8 cellular contexts compared by ENCODE assay signal in the genomic region with DNA sequence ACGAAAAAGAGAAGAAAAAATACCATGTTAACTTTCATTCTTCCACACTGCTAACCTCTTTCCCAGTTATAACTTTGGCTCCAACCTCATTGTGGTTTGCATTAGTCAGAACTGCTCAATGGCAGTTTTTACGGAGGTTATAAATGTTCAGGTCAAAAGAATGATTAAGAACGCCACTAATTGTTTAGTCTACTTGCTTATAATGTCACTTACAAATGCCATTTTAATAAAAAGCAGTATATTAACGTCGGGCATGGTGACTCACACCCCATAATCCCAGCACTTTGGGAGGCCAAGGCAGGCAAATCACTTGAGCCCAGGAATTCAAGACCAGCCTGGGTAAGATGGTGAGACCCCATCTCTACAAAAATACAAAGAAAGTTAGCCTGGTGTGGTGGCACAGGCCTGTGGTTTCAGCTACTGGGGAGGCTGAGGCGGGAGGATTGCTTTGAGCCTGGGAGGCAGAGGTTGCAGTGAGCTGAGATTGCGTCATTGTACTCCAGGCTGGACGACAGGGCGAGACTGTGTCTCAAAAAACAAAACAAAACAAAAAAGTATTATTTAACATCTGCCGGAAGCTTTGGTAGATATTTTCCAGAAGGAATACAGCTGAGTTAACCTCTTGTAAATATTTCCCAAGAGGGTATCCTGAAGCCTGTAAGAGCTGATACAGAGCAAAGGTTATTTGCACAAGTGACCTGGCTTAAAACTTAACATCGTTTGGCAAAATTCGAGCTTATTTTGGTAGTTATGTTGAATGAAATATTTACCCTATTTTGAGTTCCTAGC. TPM values are rescaled to one million over a fixed set of nuclear protein-coding genes. Genes with fewer than 3 reads are reported as not detected.
DNase-seq lines count a peak whose midpoint lies in the region; ATAC-seq and TF ChIP-seq lines count a peak whose summit lies in the region.

No MANE protein-coding gene starts in this region.

- WGBS in mesodermal cell (ENCODE audit: insufficient coverage in 2 of 2), 2 experiments = 90 to 95% methylated on average over 4 to 5 of the region's 12 CpGs

- CTCF ChIA-PET in AG04450 (lab: Charles Lee) = interaction anchor here (0.9 to 1.7 kb wide), 5 partner anchors 62 to 233 kb away, joined by 3 to 8 read pairs (median 4); no protein-coding TSS in a partner anchor
- CTCF ChIA-PET in OCI-LY7 (lab: Charles Lee; ENCODE audit: unreplicated experiment) = no interaction called here

- no TSS peak for BruUV-seq in OCI-LY7 (replicated peaks; lab: Mats Ljungman, UMichigan)

- H4K20me1 ChIP-seq in OCI-LY7 (ENCODE audit: insufficient read depth, low read length) = no peaks in the 10 kb centered on the region

- DNase-seq in AG04450 (ENCODE audit: low read depth, low spot score) (peak; percentile 42), M059J (ENCODE audit: low read depth) (peak; percentile 97), cardiac fibroblast (ENCODE audit: low read depth in 2 of 2) (peak; percentile 82 to 87), OCI-LY7 (ENCODE audit: low spot score) (no peak), NCI-H526 (lab: John Stamatoyannopoulos, UW) (no peak)

- intact Hi-C loops in OCI-LY7 (cut with micrococcal nuclease; ENCODE audit: unreplicated experiment) = no loop called here

- POLR2A ChIA-PET in AG04450 (lab: Yijun Ruan, JAX) = interaction anchor here (0.6 to 1.1 kb wide), 2 partner anchors 31 to 65 kb away, joined by 3 read pairs; no protein-coding TSS in a partner anchor
- POLR2A ChIA-PET in OCI-LY7 (lab: Charles Lee) = interaction anchor here (0.5 to 0.6 kb wide), 2 partner anchors 1646 to 1854 kb away, joined by 3 read pairs; no protein-coding TSS in a partner anchor

- no peaks in the 10 kb centered on the region for H3K27me3 ChIP-seq in AG04450 (ENCODE audit: control insufficient read depth, insufficient read depth, low read length)

- H2AFZ ChIP-seq in OCI-LY7 (ENCODE audit: low read length) = no peak overlapping the region

- TF ChIP-seq CTCF in AG04450 (IDR thresholded peaks at IDR 0.05; ENCODE audit: low read depth, low read length) (no peak), cardiac fibroblast (IDR thresholded peaks at IDR 0.05; ENCODE audit: low read depth, low read length) (no peak), OCI-LY7 (conservative IDR thresholded peaks at IDR 0.05; ENCODE audit: low read length) (no peak)

- H3K4me3 ChIP-seq in AG04450 (ENCODE audit: low read depth, low read length) (no peak overlapping the region), cardiac fibroblast (replicated peaks in 1 of 2; ENCODE audit: low read depth in 2 of 2, low read length in 2 of 2) (no peak overlapping the region), mesodermal cell (ENCODE audit: extremely low read depth, insufficient read depth, low read length, poor library complexity, severe bottlenecking) (no peak overlapping the region), OCI-LY7 (ENCODE audit: low read depth, low read length, poor library complexity, severe bottlenecking) (no peak overlapping the region)

- ATAC-seq in GM21825 (IDR thresholded peaks at IDR 0.05; ENCODE audit: unreplicated experiment) (no peak), HG03045 (IDR thresholded peaks at IDR 0.05; ENCODE audit: unreplicated experiment) (no peak)

- no peaks in the 10 kb centered on the region for H3K79me2 ChIP-seq in OCI-LY7 (ENCODE audit: insufficient read depth, low read depth, low read length)

- H3K36me3 ChIP-seq in mesodermal cell (ENCODE audit: control insufficient read depth, insufficient read depth, low read length) (no peaks in the 10 kb centered on the region), OCI-LY7 (ENCODE audit: insufficient read depth, low read length) (no peaks in the 10 kb centered on the region)

- H3K27ac ChIP-seq in AG04450 (ENCODE audit: low read depth, low read length) (peak overlapping the region; percentile 34), mesodermal cell (ENCODE audit: low read depth, low read length, severe bottlenecking) (peak overlapping the region; percentile 30), OCI-LY7 (ENCODE audit: low read depth, low read length, poor library complexity, severe bottlenecking) (no peak overlapping the region)

- no peaks in the 10 kb centered on the region for H3K9me2 ChIP-seq in OCI-LY7 (ENCODE audit: insufficient read depth, low read length)

- H3K4me1 ChIP-seq in mesodermal cell (ENCODE audit: control insufficient read depth, insufficient read depth, low read length, poor library complexity, severe bottlenecking) = peaks cover 21% of the 10 kb centered on the region
- H3K4me1 ChIP-seq in OCI-LY7 (ENCODE audit: insufficient read depth, low read length, poor library complexity, severe bottlenecking) = no peaks in the 10 kb centered on the region

- H3K9me3 ChIP-seq in AG04450 (ENCODE audit: control insufficient read depth, insufficient read depth, low read length) = no peaks in the 10 kb centered on the region
- H3K9me3 ChIP-seq in mesodermal cell (ENCODE audit: control insufficient read depth, low read length) = no peaks in the 10 kb centered on the region
- H3K9me3 ChIP-seq in OCI-LY7 (ENCODE audit: low read length) = no peaks in the 10 kb centered on the region

- H3K4me2 ChIP-seq in OCI-LY7 (ENCODE audit: low read length) = no peak overlapping the region

RNA-seq across cellular contexts. Expression of a gene that starts 5.1 kb away (rescaled TPM):
- 15.1 and 22.6 TPM in 2 replicates for polyA plus RNA-seq in AG04450 (2011; rRNA removed)
- 13.0 and 23.6 TPM in 2 replicates for polyA minus RNA-seq in AG04450 (2011; rRNA and poly(A)+ RNA removed)
- total RNA-seq in M059J (2014; rRNA removed; shearing (Covaris generic)) = 32.2 and 46.7 TPM in 2 replicates
- 27.7 TPM for polyA plus RNA-seq in mesodermal cell (2013, experiment 1 of 2)
- polyA plus RNA-seq in mesodermal cell (2013, experiment 2 of 2) = 24.0 TPM
- total RNA-seq in OCI-LY7 (2014; rRNA removed; shearing (Covaris generic)) = 2.1 and 2.3 TPM in 2 replicates
- total RNA-seq in OCI-LY7 (2022) = 9.6 and 14.5 TPM in 2 replicates

Comparison
In these comparisons a context has a peak if more than half of its experiments do, and no peak if none do; other contexts are left out.
1. DNase-seq: peak in AG04450 (single experiment), M059J (single experiment) and cardiac fibroblast (2 of 2); none in OCI-LY7 (single experiment) and NCI-H526 (0 of 2).